ENCODE assay signal across 15 cellular contexts in genomic region chr11:73406619-73407018, GRCh38. TPM values are rescaled to one million over a fixed set of nuclear protein-coding genes. Genes with fewer than 3 reads are reported as not detected.
DNase-seq lines count a peak whose midpoint lies in the region; ATAC-seq and TF ChIP-seq lines count a peak whose summit lies in the region.
"Had no signal": no experiment of that assay in that cellular context is flagged by ENCODE, and none has a peak within 500 bp of the region (broad histone marks: within the 10 kb centered on the region; RNA-seq: fewer than 3 reads in every experiment).

No MANE protein-coding gene starts in this region.

- intact Hi-C loops in activated CD8-positive, alpha-beta T cell treated with anti-CD3 and anti-CD28 coated beads for 36 hours (cut with micrococcal nuclease): no loop called here
- intact Hi-C loops in upper lobe of right lung (cut with DNase I): no loop called here

- no peak overlapping the region for H2BK20ac ChIP-seq in H9 (ENCODE audit: low read depth, low read length, poor library complexity, severe bottlenecking)

- H3K4me3 ChIP-seq in upper lobe of right lung (no peak overlapping the region), smooth muscle cell (no peak overlapping the region)
- H3K4me3 ChIP-seq: BLaER1, GM12878, GM23338 had no signal

- WGBS in H9 (ENCODE audit: extremely low coverage, insufficient read length, low lambda C conversion rate): no CpG with 5 or more reads among the region's 5 CpGs
- 97% methylated on average over 5 of the region's 5 CpGs for WGBS in smooth muscle cell (ENCODE audit: low lambda C conversion rate)

- peak overlapping the region; percentile 4 for H3K27ac Mint-ChIP-seq in activated CD8-positive, alpha-beta T cell treated with anti-CD3 and anti-CD28 coated beads, Interleukin-2, amount 10 ng/mL, durations not matched to agents 7 days and 5 days
- no peak overlapping the region for H3K27ac Mint-ChIP-seq in activated CD8-positive, alpha-beta T cell treated with anti-CD3 and anti-CD28 coated beads for 36 hours
- H3K27ac Mint-ChIP-seq in H9: peak overlapping the region in 2 of 3 experiments; percentile 52 to 68; a peak in 2 of 7 replicates
- H3K27ac Mint-ChIP-seq in nephron progenitor cell: peak overlapping the region; percentile 95
- H3K27ac Mint-ChIP-seq: CD4-positive, alpha-beta T cell; GM23338 had no signal

- no peak for TF ChIP-seq CTCF in activated CD8-positive, alpha-beta T cell treated with anti-CD3 and anti-CD28 coated beads for 36 hours (IDR thresholded peaks at IDR 0.05)
- no peak for TF ChIP-seq CTCF in H9 (conservative IDR thresholded peaks at IDR 0.05)
- TF ChIP-seq CTCF in nephron progenitor cell (IDR thresholded peaks at IDR 0.05): no peak
- TF ChIP-seq CTCF in upper lobe of right lung (IDR thresholded peaks at IDR 0.05): no peak
- TF ChIP-seq CTCF in smooth muscle cell (IDR thresholded peaks at IDR 0.05; ENCODE audit: borderline replicate concordance, insufficient read depth, poor library complexity, severe bottlenecking): no peak

- H2AFZ ChIP-seq in H9 (ENCODE audit: low read length): no peak overlapping the region
- no peak overlapping the region for H2AFZ ChIP-seq in smooth muscle cell (ENCODE audit: low read depth)
- H2AFZ ChIP-seq: GM23338 had no signal

- no peak overlapping the region for H4K91ac ChIP-seq in H9 (ENCODE audit: insufficient read length, low read depth, low read length)

- no peak overlapping the region for H3K4ac ChIP-seq in H9 (ENCODE audit: low read depth, low read length)

- no peak overlapping the region for H3K18ac ChIP-seq in H9 (ENCODE audit: insufficient read length, low read depth, low read length)

- H3K23me2 ChIP-seq in H9 (ENCODE audit: insufficient read length, low read depth, low read length, poor library complexity, severe bottlenecking): no peaks in the 10 kb centered on the region

- H3K14ac ChIP-seq in H9 (ENCODE audit: insufficient read depth, low read length): no peak overlapping the region

- H3K9me3 ChIP-seq in H9 (ENCODE audit: control insufficient read depth, low read depth, low read length) (no peaks in the 10 kb centered on the region), upper lobe of right lung (no peaks in the 10 kb centered on the region), smooth muscle cell (replicated peaks; ENCODE audit: low read depth) (no peaks in the 10 kb centered on the region)
- H3K9me3 ChIP-seq: BLaER1 had no signal

- no peak overlapping the region for H2BK5ac ChIP-seq in H9 (ENCODE audit: insufficient read length, low read length)

- ATAC-seq in activated CD8-positive, alpha-beta T cell treated with anti-CD3 and anti-CD28 coated beads, Interleukin-2, amount 10 ng/mL, durations not matched to agents 7 days and 5 days: no peak
- ATAC-seq in activated CD8-positive, alpha-beta T cell treated with anti-CD3 and anti-CD28 coated beads for 36 hours: no peak
- ATAC-seq in upper lobe of right lung: no peak
- ATAC-seq: GM12878, GM23338 had no signal

- DNase-seq in activated CD8-positive, alpha-beta T cell treated with anti-CD3 and anti-CD28 coated beads, Interleukin-2, amount 10 ng/mL, durations not matched to agents 7 days and 5 days: no peak
- DNase-seq in activated CD8-positive, alpha-beta T cell treated with anti-CD3 and anti-CD28 coated beads for 36 hours: no peak
- DNase-seq in H9 (no peak), nephron progenitor cell (no peak), upper lobe of right lung (peak; percentile 46), smooth muscle cell (lab: John Stamatoyannopoulos, UW; ENCODE audit: unreplicated experiment) (no peak)
- no peak for DNase-seq in NK-92 treated with Interleukin-12 subunit alpha and Interleukin-12 subunit beta, amount 100 ng/mL, for 24 hours (lab: John Stamatoyannopoulos, UW)
- DNase-seq: 8988T; AML-193; CD4-positive, alpha-beta T cell; DMS79; H7 had no signal

- no peak overlapping the region for H3K4me3 Mint-ChIP-seq in activated CD8-positive, alpha-beta T cell treated with anti-CD3 and anti-CD28 coated beads, Interleukin-2, amount 10 ng/mL, durations not matched to agents 7 days and 5 days
- no peak overlapping the region for H3K4me3 Mint-ChIP-seq in activated CD8-positive, alpha-beta T cell treated with anti-CD3 and anti-CD28 coated beads for 36 hours
- no peak overlapping the region for H3K4me3 Mint-ChIP-seq in H9
- no peak overlapping the region for H3K4me3 Mint-ChIP-seq in nephron progenitor cell
- H3K4me3 Mint-ChIP-seq: CD4-positive, alpha-beta T cell; GM23338 had no signal

- POLR2A ChIA-PET in activated CD8-positive, alpha-beta T cell treated with anti-CD3 and anti-CD28 coated beads, Interleukin-2, amount 10 ng/mL, durations not matched to agents 7 days and 5 days (lab: Charles Lee): no interaction called here
- POLR2A ChIA-PET in activated CD8-positive, alpha-beta T cell treated with anti-CD3 and anti-CD28 coated beads for 36 hours (lab: Charles Lee): no interaction called here

- no peaks in the 10 kb centered on the region for H3K4me1 Mint-ChIP-seq in activated CD8-positive, alpha-beta T cell treated with anti-CD3 and anti-CD28 coated beads, Interleukin-2, amount 10 ng/mL, durations not matched to agents 7 days and 5 days (ENCODE audit: low read depth)
- no peaks in the 10 kb centered on the region for H3K4me1 Mint-ChIP-seq in activated CD8-positive, alpha-beta T cell treated with anti-CD3 and anti-CD28 coated beads for 36 hours (ENCODE audit: low read depth)
- H3K4me1 Mint-ChIP-seq in H9: peaks cover 25 to 27% of the 10 kb centered on the region in 2 experiments
- H3K4me1 Mint-ChIP-seq in nephron progenitor cell: peaks cover 16% of the 10 kb centered on the region

- H3K36me3 Mint-ChIP-seq in activated CD8-positive, alpha-beta T cell treated with anti-CD3 and anti-CD28 coated beads, Interleukin-2, amount 10 ng/mL, durations not matched to agents 7 days and 5 days (ENCODE audit: low read depth): peaks cover 32% of the 10 kb centered on the region
- peaks cover 4% of the 10 kb centered on the region for H3K36me3 Mint-ChIP-seq in activated CD8-positive, alpha-beta T cell treated with anti-CD3 and anti-CD28 coated beads for 36 hours (ENCODE audit: low read depth)
- H3K36me3 Mint-ChIP-seq in H9 (ENCODE audit: insufficient read depth in 1 of 3, low read depth in 3 of 3) (peaks cover 15 to 38% (median 33%) of the 10 kb centered on the region in 3 experiments; a peak in 6 of 7 replicates), nephron progenitor cell (ENCODE audit: low read depth) (peaks cover 44% of the 10 kb centered on the region)

- no peak overlapping the region for H4K8ac ChIP-seq in H9 (replicated peaks; ENCODE audit: insufficient read length, low read depth, low read length)

- no peak overlapping the region for H3T11ph ChIP-seq in H9 (ENCODE audit: low read length)

- H3K79me2 ChIP-seq in H9 (ENCODE audit: insufficient read depth, low read length) (no peaks in the 10 kb centered on the region), smooth muscle cell (ENCODE audit: low read depth) (no peaks in the 10 kb centered on the region)

- no peaks in the 10 kb centered on the region for H3K79me1 ChIP-seq in H9 (ENCODE audit: insufficient read depth, low read depth, low read length, poor library complexity, severe bottlenecking)

- no peak overlapping the region for H2BK120ac ChIP-seq in H9 (ENCODE audit: low read depth, low read length, poor library complexity, severe bottlenecking)

- H3K4me1 ChIP-seq in H9 (ENCODE audit: insufficient read depth, low read length): no peaks in the 10 kb centered on the region
- no peaks in the 10 kb centered on the region for H3K4me1 ChIP-seq in upper lobe of right lung
- no peaks in the 10 kb centered on the region for H3K4me1 ChIP-seq in smooth muscle cell (ENCODE audit: low read depth)

- CTCF ChIA-PET in activated CD8-positive, alpha-beta T cell treated with anti-CD3 and anti-CD28 coated beads, Interleukin-2, amount 10 ng/mL, durations not matched to agents 7 days and 5 days (lab: Charles Lee): interaction anchor here (0.8 to 1.9 kb wide), 9 partner anchors 10 to 254 kb away, joined by 3 to 8 read pairs (median 4); no protein-coding TSS in a partner anchor
- CTCF ChIA-PET in activated CD8-positive, alpha-beta T cell treated with anti-CD3 and anti-CD28 coated beads for 36 hours (lab: Charles Lee): interaction anchor here (0.7 to 4.4 kb wide), 5 partner anchors 10 to 255 kb away, joined by 3 to 12 read pairs (median 7); no protein-coding TSS in a partner anchor

- H3K27me3 Mint-ChIP-seq in activated CD8-positive, alpha-beta T cell treated with anti-CD3 and anti-CD28 coated beads, Interleukin-2, amount 10 ng/mL, durations not matched to agents 7 days and 5 days (ENCODE audit: low read depth): no peaks in the 10 kb centered on the region
- no peaks in the 10 kb centered on the region for H3K27me3 Mint-ChIP-seq in activated CD8-positive, alpha-beta T cell treated with anti-CD3 and anti-CD28 coated beads for 36 hours
- H3K27me3 Mint-ChIP-seq in H9 (ENCODE audit: low read depth) (no peaks in the 10 kb centered on the region), nephron progenitor cell (ENCODE audit: low read depth, poor library complexity) (no peaks in the 10 kb centered on the region)
- H3K27me3 Mint-ChIP-seq: CD4-positive, alpha-beta T cell had no signal

- H3K9me3 Mint-ChIP-seq in activated CD8-positive, alpha-beta T cell treated with anti-CD3 and anti-CD28 coated beads, Interleukin-2, amount 10 ng/mL, durations not matched to agents 7 days and 5 days (ENCODE audit: insufficient read depth): no peaks in the 10 kb centered on the region
- H3K9me3 Mint-ChIP-seq in activated CD8-positive, alpha-beta T cell treated with anti-CD3 and anti-CD28 coated beads for 36 hours: no peaks in the 10 kb centered on the region
- H3K9me3 Mint-ChIP-seq in H9 (no peaks in the 10 kb centered on the region), nephron progenitor cell (no peaks in the 10 kb centered on the region)
- H3K9me3 Mint-ChIP-seq: CD4-positive, alpha-beta T cell; GM23338 had no signal

- H2BK12ac ChIP-seq in H9 (ENCODE audit: insufficient read length, low read depth, low read length): no peak overlapping the region

- H3K36me3 ChIP-seq in upper lobe of right lung (peaks cover 16% of the 10 kb centered on the region), smooth muscle cell (ENCODE audit: low read depth) (no peaks in the 10 kb centered on the region)

- no peaks in the 10 kb centered on the region for H4K20me1 ChIP-seq in H9 (ENCODE audit: control insufficient read depth, insufficient read depth, insufficient read length)
- no peaks in the 10 kb centered on the region for H4K20me1 ChIP-seq in smooth muscle cell (ENCODE audit: low read depth)
- H4K20me1 ChIP-seq: BLaER1 had no signal

- H3K56ac ChIP-seq in H9 (ENCODE audit: insufficient read length, low read depth, low read length): no peak overlapping the region

- H3K23ac ChIP-seq in H9 (ENCODE audit: insufficient read length, low read depth, low read length): no peak overlapping the region

- H2BK15ac ChIP-seq in H9 (ENCODE audit: low read depth, low read length): no peak overlapping the region

- no peak overlapping the region for H3K9ac ChIP-seq in H9 (ENCODE audit: extremely low read depth, insufficient read length, low read length)
- no peak overlapping the region for H3K9ac ChIP-seq in smooth muscle cell (ENCODE audit: low read depth)
- H3K9ac ChIP-seq: BLaER1 had no signal

- H3K4me2 ChIP-seq in H9 (ENCODE audit: insufficient read depth, insufficient read length, low read length) (no peak overlapping the region), smooth muscle cell (no peak overlapping the region)
- H3K4me2 ChIP-seq: BLaER1, GM23338 had no signal

- H3K27ac ChIP-seq in H9 (ENCODE audit: insufficient read length, low read depth, low read length) (no peak overlapping the region), upper lobe of right lung (no peak overlapping the region), smooth muscle cell (ENCODE audit: low read depth) (no peak overlapping the region)
- H3K27ac ChIP-seq: BLaER1 had no signal

- no peaks in the 10 kb centered on the region for H3K27me3 ChIP-seq in H9 (ENCODE audit: insufficient read depth, low read length)
- no peaks in the 10 kb centered on the region for H3K27me3 ChIP-seq in upper lobe of right lung
- H3K27me3 ChIP-seq in smooth muscle cell (ENCODE audit: low read depth): no peaks in the 10 kb centered on the region
- H3K27me3 ChIP-seq: BLaER1 had no signal

- no peak overlapping the region for H2AK5ac ChIP-seq in H9 (ENCODE audit: insufficient read length, low read length)

- no peaks in the 10 kb centered on the region for H3F3A ChIP-seq in smooth muscle cell (ENCODE audit: low read depth)

- H4K5ac ChIP-seq in H9 (ENCODE audit: insufficient read length, low read depth, low read length): no peak overlapping the region

RNA-seq across cellular contexts. Expression of gene RELT, which starts 30.4 kb away (rescaled TPM):
- 10 to 100 TPM; 28.6 to 33.2 TPM for total RNA-seq in activated CD8-positive, alpha-beta T cell treated with anti-CD3 and anti-CD28 coated beads, Interleukin-2, amount 10 ng/mL, durations not matched to agents 7 days and 5 days
- total RNA-seq in activated CD8-positive, alpha-beta T cell treated with anti-CD3 and anti-CD28 coated beads for 36 hours: 10 to 100 TPM; 26.6 to 29.6 TPM
- total RNA-seq in H9 (2021) (10.2 TPM in 2 replicates), upper lobe of right lung (11.7 TPM), smooth muscle cell (4.3 and 4.8 TPM in 2 replicates)
- 5.5 and 9.4 TPM in 2 replicates for polyA plus RNA-seq in smooth muscle cell
